8 cellular contexts compared by ENCODE assay signal in genomic region chr19:55452381-55453325, GRCh38. TPM values are rescaled to one million over a fixed set of nuclear protein-coding genes. Genes with fewer than 3 reads are reported as not detected.
DNase-seq lines count a peak whose midpoint lies in the region; ATAC-seq and TF ChIP-seq lines count a peak whose summit lies in the region.
"Had no signal": no experiment of that assay in that cellular context is flagged by ENCODE, and none has a peak within 500 bp of the region (broad histone marks: within the 10 kb centered on the region; RNA-seq: fewer than 3 reads in every experiment).

No MANE protein-coding gene starts in this region.

- CTCF ChIA-PET in activated CD4-positive, alpha-beta memory T cell treated with anti-CD3 and anti-CD28 coated beads, Interleukin-2, amount 10 ng/mL, durations not matched to agents 7 days and 5 days (lab: Charles Lee): interaction anchor here (0.9 to 2.5 kb wide), 7 partner anchors 9 to 312 kb away, joined by 3 to 14 read pairs (median 5); partner anchors contain the start of gene ISOC2

- H3K27ac ChIP-seq in aorta (ENCODE audit: low read depth in 1 of 2, low read length in 2 of 2): no peak overlapping the region

- intact Hi-C loops in aorta (cut with DNase I): no loop called here

- no peak overlapping the region for H3K27ac Mint-ChIP-seq in activated CD4-positive, alpha-beta memory T cell treated with anti-CD3 and anti-CD28 coated beads, Interleukin-2, amount 10 ng/mL, durations not matched to agents 7 days and 5 days

- peaks cover 3% of the 10 kb centered on the region for H3K36me3 Mint-ChIP-seq in activated CD4-positive, alpha-beta memory T cell treated with anti-CD3 and anti-CD28 coated beads, Interleukin-2, amount 10 ng/mL, durations not matched to agents 7 days and 5 days (ENCODE audit: low read depth)

- H3K4me3 ChIP-seq in GM06990 (replicated peaks; ENCODE audit: low read depth, low read length) (no peak overlapping the region), aorta (ENCODE audit: low read length in 2 of 2) (no peak overlapping the region)

- peaks cover 18% of the 10 kb centered on the region for H3K27me3 Mint-ChIP-seq in activated CD4-positive, alpha-beta memory T cell treated with anti-CD3 and anti-CD28 coated beads, Interleukin-2, amount 10 ng/mL, durations not matched to agents 7 days and 5 days

- H3K4me3 Mint-ChIP-seq in activated CD4-positive, alpha-beta memory T cell treated with anti-CD3 and anti-CD28 coated beads, Interleukin-2, amount 10 ng/mL, durations not matched to agents 7 days and 5 days: no peak overlapping the region

- no peak for TF ChIP-seq POLR2A in erythroblast (IDR thresholded peaks at IDR 0.05; ENCODE audit: low read length)

- H3K9me3 ChIP-seq in aorta (ENCODE audit: control insufficient read depth, low read length): no peaks in the 10 kb centered on the region

- peak; percentile 70 for ATAC-seq in aorta (ENCODE audit: low FRiP score)
- no peak for ATAC-seq in HG03280 (IDR thresholded peaks at IDR 0.05; ENCODE audit: unreplicated experiment)

- peaks cover 4% of the 10 kb centered on the region for H3K4me1 Mint-ChIP-seq in activated CD4-positive, alpha-beta memory T cell treated with anti-CD3 and anti-CD28 coated beads, Interleukin-2, amount 10 ng/mL, durations not matched to agents 7 days and 5 days

- H3K36me3 ChIP-seq in GM06990 (ENCODE audit: control insufficient read depth, insufficient read depth, low read length): peaks cover 5% of the 10 kb centered on the region
- no peaks in the 10 kb centered on the region for H3K36me3 ChIP-seq in aorta (ENCODE audit: control insufficient read depth in 1 of 2, insufficient read depth in 2 of 2, low read length in 1 of 2)

- WGBS in aorta, 2 donors: 9 to 10% methylated on average over 46 to 56 of the region's 56 CpGs

- TF ChIP-seq CTCF in GM06990 (IDR thresholded peaks at IDR 0.05; ENCODE audit: insufficient read depth, low read length, poor library complexity, severe bottlenecking): no peak

- H3K27me3 ChIP-seq in GM06990 (replicated peaks; ENCODE audit: control insufficient read depth, insufficient read depth, low read length): no peaks in the 10 kb centered on the region; the same call in 1 of the 2 replicates
- no peaks in the 10 kb centered on the region for H3K27me3 ChIP-seq in aorta (ENCODE audit: control insufficient read depth in 1 of 2, insufficient read depth in 2 of 2, low read length in 1 of 2)

- peak; percentile 58 for DNase-seq in GM06990 (ENCODE audit: extremely low read depth, insufficient read length)
- DNase-seq in NCI-H2081 (lab: John Stamatoyannopoulos, UW): peak; percentile 88 to 92
- peak; percentile 42 for DNase-seq in activated CD4-positive, alpha-beta memory T cell treated with anti-CD3 and anti-CD28 coated beads, Interleukin-2, amount 10 ng/mL, durations not matched to agents 7 days and 5 days
- peak; percentile 85 to 88 for DNase-seq in erythroblast (lab: John Stamatoyannopoulos, UW)
- DNase-seq in midbrain (lab: John Stamatoyannopoulos, UW): peak; percentile 96
- peak in 1 of 2 donors; percentile 90 for DNase-seq in aorta

- H3K4me1 ChIP-seq in aorta (ENCODE audit: control insufficient read depth in 1 of 2, insufficient read depth in 2 of 2, low read length in 2 of 2): no peaks in the 10 kb centered on the region

- H3K9me3 Mint-ChIP-seq in activated CD4-positive, alpha-beta memory T cell treated with anti-CD3 and anti-CD28 coated beads, Interleukin-2, amount 10 ng/mL, durations not matched to agents 7 days and 5 days: no peaks in the 10 kb centered on the region

- POLR2A ChIA-PET in activated CD4-positive, alpha-beta memory T cell treated with anti-CD3 and anti-CD28 coated beads, Interleukin-2, amount 10 ng/mL, durations not matched to agents 7 days and 5 days (lab: Charles Lee): interaction anchor here (1.1 to 1.4 kb wide), 2 partner anchors 45 to 66 kb away, joined by 3 read pairs; partner anchors contain the start of gene UBE2S

RNA-seq across cellular contexts. Expression of gene ISOC2, which starts 8.8 kb away (rescaled TPM):
- 10 to 100 TPM; 14.5 to 16.7 TPM for total RNA-seq in activated CD4-positive, alpha-beta memory T cell treated with anti-CD3 and anti-CD28 coated beads, Interleukin-2, amount 10 ng/mL, durations not matched to agents 7 days and 5 days
- total RNA-seq in aorta: 10 to 100 TPM; 18.6 to 30.6 TPM
- 10 to 100 TPM; 42.6 to 47.3 TPM for polyA plus RNA-seq in aorta

RNA-seq across cellular contexts. Expression of gene SHISA7, which starts 9.6 kb away (rescaled TPM):
- total RNA-seq in activated CD4-positive, alpha-beta memory T cell treated with anti-CD3 and anti-CD28 coated beads, Interleukin-2, amount 10 ng/mL, durations not matched to agents 7 days and 5 days: not detected
- not detected for total RNA-seq in aorta
- under 1 TPM in 1 of 2 donors, not detected in 1; 0.05 TPM for polyA plus RNA-seq in aorta
- total RNA-seq: T-helper 1 cell treated with Interleukin-12 subunit alpha and Interleukin-12 subunit beta and Interleukin-4 antibody, amounts not matched to agents 30 ng/mL and 1 ng/mL, for 36 hours had no signal

RNA-seq across cellular contexts. Expression of gene C19orf85, which starts 11.9 kb away (rescaled TPM):
- not detected for total RNA-seq in activated CD4-positive, alpha-beta memory T cell treated with anti-CD3 and anti-CD28 coated beads, Interleukin-2, amount 10 ng/mL, durations not matched to agents 7 days and 5 days
- not detected for total RNA-seq in aorta
- polyA plus RNA-seq in aorta: not detected
- total RNA-seq: T-helper 1 cell treated with Interleukin-12 subunit alpha and Interleukin-12 subunit beta and Interleukin-4 antibody, amounts not matched to agents 30 ng/mL and 1 ng/mL, for 36 hours had no signal

RNA-seq across cellular contexts. Expression of gene ZNF628, which starts 23.8 kb away (rescaled TPM):
- 1 to 10 TPM; 6.7 to 9.1 TPM for total RNA-seq in activated CD4-positive, alpha-beta memory T cell treated with anti-CD3 and anti-CD28 coated beads, Interleukin-2, amount 10 ng/mL, durations not matched to agents 7 days and 5 days
- total RNA-seq in aorta: 1 to 10 TPM; 6.9 to 7.0 TPM
- polyA plus RNA-seq in aorta: 1 to 10 TPM; 1.3 to 2.0 TPM

RNA-seq across cellular contexts. Expression of gene NAT14, which starts 32.3 kb away (rescaled TPM):
- 10 to 100 TPM; 11.9 to 12.0 TPM for total RNA-seq in activated CD4-positive, alpha-beta memory T cell treated with anti-CD3 and anti-CD28 coated beads, Interleukin-2, amount 10 ng/mL, durations not matched to agents 7 days and 5 days
- total RNA-seq in aorta: 10 to 100 TPM; 15.3 to 16.2 TPM
- 10 to 100 TPM in 1 of 2 donors, 1 to 10 TPM in 1; 3.1 to 19.2 TPM for polyA plus RNA-seq in aorta
